16 cellular contexts compared by ENCODE assay signal in the genomic region with DNA sequence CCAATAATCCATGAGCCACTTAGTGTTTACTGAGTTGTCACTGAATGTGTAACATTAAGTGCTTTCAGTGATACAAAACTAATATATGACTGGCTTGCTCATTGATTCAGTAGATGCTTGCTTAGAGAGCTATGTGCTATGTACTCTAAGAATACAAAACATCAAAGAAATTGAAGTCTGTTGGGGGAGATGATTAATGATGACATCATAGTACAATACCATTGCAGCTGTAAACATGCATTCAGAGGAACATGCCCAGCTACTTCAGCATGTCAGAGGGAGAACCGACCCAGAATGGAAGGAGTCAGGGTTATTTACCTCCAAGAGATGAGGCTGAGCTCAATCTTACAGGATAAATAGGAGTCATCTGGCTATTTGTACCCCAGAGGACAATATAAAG.
DNase-seq lines count a peak whose midpoint lies in the region; ATAC-seq and TF ChIP-seq lines count a peak whose summit lies in the region.
"Had no signal": no experiment of that assay in that cellular context is flagged by ENCODE, and none has a peak within 500 bp of the region (broad histone marks: within the 10 kb centered on the region; RNA-seq: fewer than 3 reads in every experiment).

No MANE protein-coding gene starts in this region.

- H2AK9ac ChIP-seq in IMR-90 (replicated peaks; ENCODE audit: low read depth, low read length, poor library complexity) = no peak overlapping the region

- H3K79me1 ChIP-seq in IMR-90 (ENCODE audit: low read depth in 1 of 2, low read length in 2 of 2) = peaks cover 12 to 22% of the 10 kb centered on the region in 2 experiments; a peak in 2 of 4 replicates

- CTCF ChIA-PET in IMR-90 (lab: Yijun Ruan, JAX) = interaction anchor here (0.6 to 0.8 kb wide), 2 partner anchors 45 to 61 kb away, joined by 3 to 11 read pairs; no protein-coding TSS in a partner anchor

- BruUV-seq in IMR-90 (replicated peaks; lab: Mats Ljungman, UMichigan) = no TSS peak

- peak; percentile 37 for DNase-seq in AG10803 (ENCODE audit: low read depth)
- DNase-seq in IMR-90 = peak; percentile 74
- DNase-seq in astrocyte of the spinal cord (ENCODE audit: low read depth, low spot score) = peak; percentile 28
- DNase-seq in iris pigment epithelial cell (ENCODE audit: low read depth) = peak; percentile 85
- no peak for DNase-seq in activated CD4-positive, alpha-beta T cell treated with anti-CD3 and anti-CD28 coated beads, Interleukin-2, amount 50 U/mL, for 4 hours
- DNase-seq in H7 = no peak
- no peak for DNase-seq in T-helper 1 cell
- DNase-seq: activated CD4-positive, alpha-beta T cell treated with anti-CD3 and anti-CD28 coated beads for 36 hours; activated T-cell treated with anti-CD3 and anti-CD28 coated beads for 4 hours; islet precursor cell; NCI-H1105 treated with DMSO at 0.1 percent for 48 hours; stimulated activated CD4-positive, alpha-beta T cell treated with anti-CD3 and anti-CD28 coated beads, Interleukin-15, amount 100 ng/mL, for 24 hours; T-helper 17 cell; testis had no signal

- WGBS in IMR-90 (ENCODE audit: extremely low coverage in 2 of 2, insufficient read length in 1 of 2), 2 experiments = no CpG with 5 or more reads among the region's 1 CpG

- no peak overlapping the region for H2BK15ac ChIP-seq in IMR-90 (ENCODE audit: low read depth, low read length)

- in situ Hi-C loops in IMR-90 (cut with MboI; ENCODE audit: low sequenced_read_pairs) = no loop called here
- in situ Hi-C loops in astrocyte of the spinal cord (cut with HindIII; ENCODE audit: low sequenced_read_pairs) = no loop called here

- 0 out of 2 replicates have a peak, but pooled peaks cover 3% of the 10 kb centered on the region for H3K9me1 ChIP-seq in IMR-90 (ENCODE audit: insufficient read depth, low read length)

- H4K91ac ChIP-seq in IMR-90 (ENCODE audit: insufficient read depth, low read depth, low read length) = no peak overlapping the region

- no peak overlapping the region for H2BK5ac ChIP-seq in IMR-90 (ENCODE audit: low read depth, low read length, poor library complexity, severe bottlenecking)

- H2AFZ ChIP-seq in IMR-90 (replicated peaks; ENCODE audit: low read length, poor library complexity) = no peak overlapping the region
- H2AFZ ChIP-seq: parathyroid adenoma had no signal

- no peaks in the 10 kb centered on the region for H4K20me1 ChIP-seq in IMR-90 (ENCODE audit: insufficient read depth, low read length)

- dilution Hi-C loops in IMR-90 (cut with HindIII; ENCODE audit: low sequenced_read_pairs, unreplicated experiment) = no loop called here

- ATAC-seq in IMR-90 (ENCODE audit: low read depth) = peak; percentile 42
- ATAC-seq in HG02588 (IDR thresholded peaks at IDR 0.05; ENCODE audit: unreplicated experiment) = no peak
- ATAC-seq: activated CD4-positive, alpha-beta T cell treated with anti-CD3 and anti-CD28 coated beads for 36 hours; T-helper 17 cell had no signal

- TF ChIP-seq CTCF in AG10803 (conservative IDR thresholded peaks at IDR 0.05; ENCODE audit: low read length) = no peak
- no peak for TF ChIP-seq CTCF in IMR-90 (conservative IDR thresholded peaks at IDR 0.05; ENCODE audit: low read depth, low read length)
- no peak for TF ChIP-seq CTCF in astrocyte of the spinal cord (IDR thresholded peaks at IDR 0.05; ENCODE audit: low read depth, low read length)

- intact Hi-C loops in IMR-90 (cut with micrococcal nuclease) = loop anchor here (5.0 kb wide), 1 partner anchor 42 kb away; no protein-coding TSS in a partner anchor

- no peak overlapping the region for H3K27ac ChIP-seq in IMR-90 (ENCODE audit: insufficient read depth, low read length)
- H3K27ac ChIP-seq: parathyroid adenoma, testis had no signal

- H3K27me3 ChIP-seq in IMR-90 (ENCODE audit: control insufficient read depth, insufficient read depth, low read length) (no peaks in the 10 kb centered on the region), H7 (ENCODE audit: control insufficient read depth, insufficient read depth, low read length) (no peaks in the 10 kb centered on the region)
- H3K27me3 ChIP-seq: testis had no signal

- TF ChIP-seq RAD21 in IMR-90 (IDR thresholded peaks at IDR 0.05; ENCODE audit: low read length) = no peak

- peak overlapping the region; percentile 8; the same call in 1 of the 2 replicates for H3K4me2 ChIP-seq in IMR-90 (ENCODE audit: low read depth, low read length)

- H3K14ac ChIP-seq in IMR-90 (replicated peaks; ENCODE audit: low read depth, low read length) = no peak overlapping the region

- H3K4me3 ChIP-seq in AG10803 (ENCODE audit: low read length) (no peak overlapping the region), IMR-90 (ENCODE audit: insufficient read depth, low read depth, low read length) (no peak overlapping the region), astrocyte of the spinal cord (ENCODE audit: low read depth, low read length) (no peak overlapping the region), H7 (ENCODE audit: insufficient read depth, low read depth, low read length) (no peak overlapping the region)
- H3K4me3 ChIP-seq: testis had no signal

- no peaks in the 10 kb centered on the region for H3K9me3 ChIP-seq in IMR-90 (ENCODE audit: control insufficient read depth, insufficient read depth, low read length)
- H3K9me3 ChIP-seq: testis had no signal

- no peak overlapping the region; the same call in 1 of the 2 replicates for H3K18ac ChIP-seq in IMR-90 (ENCODE audit: low read depth, low read length)

- no peak for TF ChIP-seq POLR2A in IMR-90 (IDR thresholded peaks at IDR 0.05; ENCODE audit: low read depth, low read length)

- no peaks in the 10 kb centered on the region for H3K36me3 ChIP-seq in IMR-90 (ENCODE audit: control insufficient read depth, insufficient read depth, low read length)
- no peaks in the 10 kb centered on the region for H3K36me3 ChIP-seq in H7 (replicated peaks; ENCODE audit: control insufficient read depth, insufficient read depth, low read length)

- H4K8ac ChIP-seq in IMR-90 (ENCODE audit: low read depth in 2 of 2, low read length in 2 of 2) = no peak overlapping the region

- H3K9ac ChIP-seq in IMR-90 (ENCODE audit: low read depth, low read length) = no peak overlapping the region
- H3K9ac ChIP-seq: parathyroid adenoma had no signal

- no peak overlapping the region for H2BK120ac ChIP-seq in IMR-90 (ENCODE audit: low read depth, low read length)

- H3K4ac ChIP-seq in IMR-90 (ENCODE audit: low read depth, low read length) = no peak overlapping the region

- POLR2A ChIA-PET in IMR-90 (lab: Charles Lee; ENCODE audit: unreplicated experiment) = interaction anchor here (0.6 kb wide), 1 partner anchor 16 kb away, joined by 4 read pairs; no protein-coding TSS in a partner anchor

- H3K56ac ChIP-seq in IMR-90 (ENCODE audit: extremely low read depth, insufficient read depth, low read length) = no peak overlapping the region

- H4K5ac ChIP-seq in IMR-90 (ENCODE audit: low read depth, low read length) = no peak overlapping the region

- no peak overlapping the region for H2BK20ac ChIP-seq in IMR-90 (ENCODE audit: low read depth, low read length)

- H2AK5ac ChIP-seq in IMR-90 (ENCODE audit: low read depth, low read length) = no peak overlapping the region

- no peak overlapping the region for H3K23ac ChIP-seq in IMR-90 (ENCODE audit: low read depth, low read length)

- peaks cover 2% of the 10 kb centered on the region for H3K4me1 ChIP-seq in IMR-90 (ENCODE audit: control insufficient read depth, insufficient read depth, low read length)
- H3K4me1 ChIP-seq: parathyroid adenoma, testis had no signal

TF ChIP-seq in IMR-90, 13 proteins besides CTCF, POLR2A, EP300 and RAD21:
- TF ChIP-seq, protein P1, sequence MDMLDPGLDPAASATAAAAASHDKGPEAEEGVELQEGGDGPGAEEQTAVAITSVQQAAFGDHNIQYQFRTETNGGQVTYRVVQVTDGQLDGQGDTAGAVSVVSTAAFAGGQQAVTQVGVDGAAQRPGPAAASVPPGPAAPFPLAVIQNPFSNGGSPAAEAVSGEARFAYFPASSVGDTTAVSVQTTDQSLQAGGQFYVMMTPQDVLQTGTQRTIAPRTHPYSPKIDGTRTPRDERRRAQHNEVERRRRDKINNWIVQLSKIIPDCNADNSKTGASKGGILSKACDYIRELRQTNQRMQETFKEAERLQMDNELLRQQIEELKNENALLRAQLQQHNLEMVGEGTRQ (IDR thresholded peaks at IDR 0.05; ENCODE audit: low read depth, low read length) = no peak
- no peak for TF ChIP-seq BHLHE40 (IDR thresholded peaks at IDR 0.05; ENCODE audit: low read depth, low read length)
- peak; percentile 19; the same call in 1 of the 2 replicates for TF ChIP-seq FOS (IDR thresholded peaks at IDR 0.05; ENCODE audit: low read depth, low read length)
- TF ChIP-seq CEBPB (IDR thresholded peaks at IDR 0.05; ENCODE audit: low read depth, low read length) = no peak

Comparison
In these comparisons a context has a peak if more than half of its experiments do, and no peak if none do; other contexts are left out.
1. DNase-seq: peak in AG10803 (single experiment), IMR-90 (single experiment), astrocyte of the spinal cord (single experiment) and iris pigment epithelial cell (single experiment); none in activated CD4-positive, alpha-beta T cell treated with anti-CD3 and anti-CD28 coated beads, Interleukin-2, amount 50 U/mL, for 4 hours (0 of 2), H7 (single experiment) and T-helper 1 cell (0 of 5).